9 cellular contexts compared by ENCODE assay signal in genomic region chr9:91905958-91906585, GRCh38. TPM values are rescaled to one million over a fixed set of nuclear protein-coding genes. Genes with fewer than 3 reads are reported as not detected.
DNase-seq lines count a peak whose midpoint lies in the region; ATAC-seq and TF ChIP-seq lines count a peak whose summit lies in the region.
"Had no signal": no experiment of that assay in that cellular context is flagged by ENCODE, and none has a peak within 500 bp of the region (broad histone marks: within the 10 kb centered on the region; RNA-seq: fewer than 3 reads in every experiment).

No MANE protein-coding gene starts in this region.

- no peaks in the 10 kb centered on the region for H3K36me3 ChIP-seq in neutrophil
- H3K36me3 ChIP-seq in vagina: no peaks in the 10 kb centered on the region

- no peaks in the 10 kb centered on the region for H3K9me3 Mint-ChIP-seq in central memory CD8-positive, alpha-beta T cell

- no peak overlapping the region for H3K27ac ChIP-seq in neutrophil
- H3K27ac ChIP-seq in vagina: no peak overlapping the region

- no peaks in the 10 kb centered on the region for H3K4me1 Mint-ChIP-seq in central memory CD8-positive, alpha-beta T cell

- ATAC-seq in GM21723 (IDR thresholded peaks at IDR 0.05; ENCODE audit: unreplicated experiment) (peak; percentile 56), GM21576 (IDR thresholded peaks at IDR 0.05; ENCODE audit: unreplicated experiment) (no peak), HG03439 (IDR thresholded peaks at IDR 0.05; ENCODE audit: unreplicated experiment) (no peak)
- ATAC-seq in central memory CD8-positive, alpha-beta T cell (replicated peaks; ENCODE audit: extremely low read depth, poor library complexity, severe bottlenecking): peak; percentile 95

- H3K4me1 ChIP-seq in neutrophil (ENCODE audit: control insufficient read depth in 1 of 2, insufficient read depth in 1 of 2, low read depth in 1 of 2, low read length in 1 of 2) (peaks cover 10 to 11% of the 10 kb centered on the region in 2 experiments), vagina (peaks cover 77% of the 10 kb centered on the region)

- no peak for TF ChIP-seq POLR2A in vagina (IDR thresholded peaks at IDR 0.05)

- no peaks in the 10 kb centered on the region for H3K27me3 Mint-ChIP-seq in central memory CD8-positive, alpha-beta T cell

- H3K9me3 ChIP-seq in neutrophil: no peaks in the 10 kb centered on the region
- H3K9me3 ChIP-seq in vagina: no peaks in the 10 kb centered on the region

- no peak overlapping the region for H3K4me3 Mint-ChIP-seq in central memory CD8-positive, alpha-beta T cell

- TF ChIP-seq CTCF in neutrophil (IDR thresholded peaks at IDR 0.05) (no peak), vagina (IDR thresholded peaks at IDR 0.05) (no peak)

- intact Hi-C loops in vagina (cut with DNase I): no loop called here

- in situ Hi-C loops in SK-MEL-5 (cut with HindIII; ENCODE audit: low pct_unique_long_range_greater_than_20kb, low sequenced_read_pairs): no loop called here

- H3K27ac Mint-ChIP-seq in central memory CD8-positive, alpha-beta T cell (ENCODE audit: low read depth): no peak overlapping the region

- peaks cover 3% of the 10 kb centered on the region for H3K36me3 Mint-ChIP-seq in central memory CD8-positive, alpha-beta T cell (ENCODE audit: insufficient read depth)

- DNase-seq in SK-MEL-5 (ENCODE audit: low read depth, low spot score): peak; percentile 47
- DNase-seq in central memory CD8-positive, alpha-beta T cell (ENCODE audit: low spot score in 2 of 2): peak; percentile 27 to 45
- no peak for DNase-seq in vagina (ENCODE audit: extremely low spot score in 2 of 2)
- DNase-seq in NCI-H146 (lab: John Stamatoyannopoulos, UW): no peak

- H3K4me3 ChIP-seq in neutrophil (ENCODE audit: low read depth in 1 of 2, low read length in 1 of 2) (peak overlapping the region; percentile 51 to 58), vagina (peak overlapping the region; percentile 31 to 32)

- H3K27me3 ChIP-seq in neutrophil: peaks cover 25% of the 10 kb centered on the region
- no peaks in the 10 kb centered on the region for H3K27me3 ChIP-seq in vagina

RNA-seq across cellular contexts. Expression of gene ROR2, which starts 44.0 kb away (rescaled TPM):
- 0.11 and 0.27 TPM in 2 replicates for total RNA-seq in SK-MEL-5 (2014; rRNA removed; shearing (Covaris generic))
- polyA plus RNA-seq in SK-MEL-5 (2015; cell fraction: cytosol; rRNA removed): 0.61 and 0.83 TPM in 2 replicates
- polyA plus RNA-seq in SK-MEL-5 (2015; cell fraction: nucleus; rRNA removed): 0.34 TPM in 1 of 2 replicates, not detected in the other
- total RNA-seq in vagina: 22.3 TPM
- total RNA-seq: LHCN-M2 had no signal

Comparison
In these comparisons a context has a peak if more than half of its experiments do, and no peak if none do; other contexts are left out.
1. ATAC-seq: peak in GM21723 (single experiment) and central memory CD8-positive, alpha-beta T cell (single experiment); none in GM21576 (single experiment) and HG03439 (single experiment).
2. DNase-seq: peak in SK-MEL-5 (single experiment) and central memory CD8-positive, alpha-beta T cell (2 of 2); none in vagina (0 of 2) and NCI-H146 (single experiment).
3. RNA of gene ROR2, which starts 44.0 kb away (total RNA-seq): 22.3 TPM in vagina (single experiment); 0.11 to 0.27 TPM in SK-MEL-5; every median in the first group is over 10 times any median in the second.